ENCODE assay signal across 9 cellular contexts in genomic region chr10:60573342-60573741, GRCh38.
DNase-seq lines count a peak whose midpoint lies in the region; ATAC-seq and TF ChIP-seq lines count a peak whose summit lies in the region.
"Had no signal": no experiment of that assay in that cellular context is flagged by ENCODE, and none has a peak within 500 bp of the region (broad histone marks: within the 10 kb centered on the region; RNA-seq: fewer than 3 reads in every experiment).

No MANE protein-coding gene starts in this region.

- WGBS in smooth muscle cell (ENCODE audit: low lambda C conversion rate), result 39% methylated on average over 1 of the region's 1 CpG

- H3K27ac ChIP-seq in smooth muscle cell (ENCODE audit: low read depth) (peak overlapping the region; percentile 50), coronary artery (peak overlapping the region in 1 of 2 donors; percentile 27)

- no peaks in the 10 kb centered on the region for H3K9me3 ChIP-seq in smooth muscle cell (replicated peaks; ENCODE audit: low read depth)

- peaks cover 7% of the 10 kb centered on the region for H3F3A ChIP-seq in smooth muscle cell (ENCODE audit: low read depth)

- H4K20me1 ChIP-seq in smooth muscle cell (ENCODE audit: low read depth), result no peaks in the 10 kb centered on the region

- H3K4me1 ChIP-seq in smooth muscle cell (ENCODE audit: low read depth), result peaks cover 17% of the 10 kb centered on the region

- ATAC-seq in GM18909 (IDR thresholded peaks at IDR 0.05; ENCODE audit: poor library complexity, unreplicated experiment), result peak; percentile 68

- H3K79me2 ChIP-seq in smooth muscle cell (ENCODE audit: low read depth), result peaks cover 3% of the 10 kb centered on the region

- DNase-seq in NCI-H2227 treated with DMSO at 0.1 percent for 48 hours (lab: John Stamatoyannopoulos, UW) (peak; percentile 40), choroid plexus epithelial cell (ENCODE audit: low read depth) (peak; percentile 68), smooth muscle cell (lab: John Stamatoyannopoulos, UW; ENCODE audit: unreplicated experiment) (no peak), ureter (ENCODE audit: low spot score) (no peak), coronary artery (ENCODE audit: low spot score) (no peak), HUDEP-2 (lab: John Stamatoyannopoulos, UW; ENCODE audit: unreplicated experiment in 76 of 76) (no peak), NOMO-1 treated with dmso at 0.1 percent for 144 hours (lab: John Stamatoyannopoulos, UW; ENCODE audit: unreplicated experiment) (no peak)
- DNase-seq: activated naive CD8-positive, alpha-beta T cell treated with anti-CD3 and anti-CD28 coated beads, Interleukin-2, amount 10 ng/mL, durations not matched to agents 7 days and 5 days had no signal

- H3K4me2 ChIP-seq in smooth muscle cell, result peak overlapping the region; percentile 91

- no peak overlapping the region for H3K9ac ChIP-seq in smooth muscle cell (ENCODE audit: low read depth)

- no peaks in the 10 kb centered on the region for H3K36me3 ChIP-seq in smooth muscle cell (ENCODE audit: low read depth)

- peak overlapping the region; percentile 52 for H3K4me3 ChIP-seq in choroid plexus epithelial cell (ENCODE audit: low read depth, low read length)
- peak overlapping the region; percentile 54 for H3K4me3 ChIP-seq in smooth muscle cell
- no peak overlapping the region for H3K4me3 ChIP-seq in coronary artery

- no peak overlapping the region for H2AFZ ChIP-seq in smooth muscle cell (ENCODE audit: low read depth)

- TF ChIP-seq CTCF in choroid plexus epithelial cell (conservative IDR thresholded peaks at IDR 0.05; ENCODE audit: low read depth, low read length) (no peak), smooth muscle cell (IDR thresholded peaks at IDR 0.05; ENCODE audit: borderline replicate concordance, insufficient read depth, poor library complexity, severe bottlenecking) (no peak), coronary artery (IDR thresholded peaks at IDR 0.05) (no peak)

- H3K27me3 ChIP-seq in smooth muscle cell (ENCODE audit: low read depth), result no peaks in the 10 kb centered on the region

Comparison
In these comparisons a context has a peak if more than half of its experiments do, and no peak if none do; other contexts are left out.
1. DNase-seq: peak in NCI-H2227 treated with DMSO at 0.1 percent for 48 hours (single experiment) and choroid plexus epithelial cell (single experiment); none in smooth muscle cell (single experiment), ureter (single experiment), coronary artery (single experiment), HUDEP-2 (0 of 76) and NOMO-1 treated with dmso at 0.1 percent for 144 hours (single experiment).